21 cellular contexts compared by ENCODE assay signal in genomic region chr2:84534225-84534624, GRCh38. TPM values are rescaled to one million over a fixed set of nuclear protein-coding genes. Genes with fewer than 3 reads are reported as not detected.
DNase-seq lines count a peak whose midpoint lies in the region; ATAC-seq and TF ChIP-seq lines count a peak whose summit lies in the region.
"Had no signal": no experiment of that assay in that cellular context is flagged by ENCODE, and none has a peak within 500 bp of the region (broad histone marks: within the 10 kb centered on the region; RNA-seq: fewer than 3 reads in every experiment).

No MANE protein-coding gene starts in this region.

- H4K20me1 ChIP-seq in GM23338 (replicated peaks; ENCODE audit: insufficient read depth), result no peaks in the 10 kb centered on the region

- DNase-seq in GM23338 (ENCODE audit: low spot score), result peak; percentile 3
- DNase-seq in T-helper 17 cell, result no peak
- DNase-seq in endothelial cell (ENCODE audit: low spot score), result no peak
- no peak for DNase-seq in OCI-M2 (lab: John Stamatoyannopoulos, UW; ENCODE audit: unreplicated experiment)
- no peak for DNase-seq in nephron progenitor cell
- DNase-seq: ACHN; BE2C; C1 segment of cervical spinal cord; Calu3; CD4-positive, CD25-positive, alpha-beta regulatory T cell; DMS 273 treated with DMSO at 0.1 percent for 48 hours; DMS53; DND-41; EL; HCEC 1CT; Karpas-422; KBM-7 had no signal

- H3K36me3 Mint-ChIP-seq in GM23338 (ENCODE audit: low read depth) (no peaks in the 10 kb centered on the region), T-helper 17 cell (ENCODE audit: low read depth) (peaks cover 2% of the 10 kb centered on the region), endothelial cell (ENCODE audit: low read depth, unreplicated experiment) (no peaks in the 10 kb centered on the region), nephron progenitor cell (ENCODE audit: low read depth) (no peaks in the 10 kb centered on the region)
- H3K36me3 Mint-ChIP-seq: IgD-negative memory B cell had no signal

- H3K9me3 Mint-ChIP-seq in GM23338 (no peaks in the 10 kb centered on the region), endothelial cell (ENCODE audit: unreplicated experiment) (no peaks in the 10 kb centered on the region), nephron progenitor cell (no peaks in the 10 kb centered on the region)
- H3K9me3 Mint-ChIP-seq: CD4-positive, CD25-positive, alpha-beta regulatory T cell; IgD-negative memory B cell had no signal

- H3K4me3 Mint-ChIP-seq in GM23338, result no peak overlapping the region
- H3K4me3 Mint-ChIP-seq in T-helper 17 cell, result no peak overlapping the region
- H3K4me3 Mint-ChIP-seq in endothelial cell (ENCODE audit: unreplicated experiment), result no peak overlapping the region
- H3K4me3 Mint-ChIP-seq in nephron progenitor cell, result no peak overlapping the region
- H3K4me3 Mint-ChIP-seq: CD4-positive, CD25-positive, alpha-beta regulatory T cell; IgD-negative memory B cell had no signal

- H3K27ac ChIP-seq in GM23338 (ENCODE audit: low read depth), result no peak overlapping the region

- no peak overlapping the region for H3K4me3 ChIP-seq in GM23338
- H3K4me3 ChIP-seq: GM12878 had no signal

- TF ChIP-seq CTCF in GM23338 (conservative IDR thresholded peaks at IDR 0.05; ENCODE audit: low read depth in 2 of 2), result no peak
- no peak for TF ChIP-seq CTCF in endothelial cell (IDR thresholded peaks at IDR 0.05; ENCODE audit: unreplicated experiment)
- TF ChIP-seq CTCF in nephron progenitor cell (IDR thresholded peaks at IDR 0.05), result no peak

- no peaks in the 10 kb centered on the region for H3K79me2 ChIP-seq in GM23338 (replicated peaks; ENCODE audit: insufficient read depth)

- peaks cover 3% of the 10 kb centered on the region; the same call in 1 of the 2 replicates for H3K4me1 ChIP-seq in GM23338 (ENCODE audit: insufficient read depth)
- H3K4me1 ChIP-seq: BE2C had no signal

- no peaks in the 10 kb centered on the region for H3F3A ChIP-seq in GM23338 (replicated peaks; ENCODE audit: low read depth)

- peak; percentile 44; the same call in 1 of the 3 replicates for ATAC-seq in GM23338
- peak; percentile 36 for ATAC-seq in T-helper 17 cell
- ATAC-seq in GM21786 (IDR thresholded peaks at IDR 0.05; ENCODE audit: unreplicated experiment), result no peak
- ATAC-seq in GM21447 (IDR thresholded peaks at IDR 0.05; ENCODE audit: unreplicated experiment), result no peak
- ATAC-seq: GM12878 had no signal

- H3K36me3 ChIP-seq in GM23338 (ENCODE audit: insufficient read depth), result no peaks in the 10 kb centered on the region
- H3K36me3 ChIP-seq: BE2C had no signal

- H3K27me3 ChIP-seq in GM23338 (ENCODE audit: insufficient read depth), result no peaks in the 10 kb centered on the region
- H3K27me3 ChIP-seq: BE2C had no signal

- no peaks in the 10 kb centered on the region for H3K9me2 ChIP-seq in GM23338 (ENCODE audit: insufficient read depth)

- H2AFZ ChIP-seq in GM23338, result no peak overlapping the region

- peaks cover 17% of the 10 kb centered on the region; the same call in 2 of the 3 replicates for H3K4me1 Mint-ChIP-seq in GM23338
- peaks cover 10% of the 10 kb centered on the region for H3K4me1 Mint-ChIP-seq in T-helper 17 cell
- peaks cover 32% of the 10 kb centered on the region for H3K4me1 Mint-ChIP-seq in endothelial cell (ENCODE audit: unreplicated experiment)
- no peaks in the 10 kb centered on the region for H3K4me1 Mint-ChIP-seq in nephron progenitor cell
- H3K4me1 Mint-ChIP-seq: IgD-negative memory B cell had no signal

- H3K27me3 Mint-ChIP-seq in GM23338 (ENCODE audit: insufficient read depth, low read depth, poor library complexity), result peaks cover 2% of the 10 kb centered on the region
- H3K27me3 Mint-ChIP-seq in T-helper 17 cell, result no peaks in the 10 kb centered on the region
- H3K27me3 Mint-ChIP-seq in endothelial cell (ENCODE audit: unreplicated experiment), result no peaks in the 10 kb centered on the region
- no peaks in the 10 kb centered on the region for H3K27me3 Mint-ChIP-seq in nephron progenitor cell (ENCODE audit: low read depth, poor library complexity)
- H3K27me3 Mint-ChIP-seq: CD4-positive, CD25-positive, alpha-beta regulatory T cell had no signal

- H3K4me2 ChIP-seq in GM23338, result no peak overlapping the region

- H3K27ac Mint-ChIP-seq in GM23338 (no peak overlapping the region; the same call in 1 of the 2 replicates), T-helper 17 cell (no peak overlapping the region), endothelial cell (ENCODE audit: unreplicated experiment) (peak overlapping the region; percentile 94), nephron progenitor cell (no peak overlapping the region)
- H3K27ac Mint-ChIP-seq: CD4-positive, CD25-positive, alpha-beta regulatory T cell; IgD-negative memory B cell had no signal

- H3K9me3 ChIP-seq in T-helper 17 cell (ENCODE audit: control insufficient read depth, low read length, poor library complexity, severe bottlenecking), result no peaks in the 10 kb centered on the region
- H3K9me3 ChIP-seq: BE2C had no signal

TF ChIP-seq in GM23338, 12 proteins besides CTCF, POLR2A, EP300 and RAD21 (continues in another document):
- no peak for TF ChIP-seq CREB1 (CRISPR knock-in tag; IDR thresholded peaks at IDR 0.05; ENCODE audit: low read depth)
- TF ChIP-seq EZH2 (IDR thresholded peaks at IDR 0.05; ENCODE audit: low read depth, unreplicated experiment), result no peak
- no peak for TF ChIP-seq JUNB (IDR thresholded peaks at IDR 0.05; ENCODE audit: unreplicated experiment)
- TF ChIP-seq ZNF114 (CRISPR knock-in tag; IDR thresholded peaks at IDR 0.05), result no peak
- TF ChIP-seq EZH2phosphoT487 (IDR thresholded peaks at IDR 0.05; ENCODE audit: unreplicated experiment), result no peak
- TF ChIP-seq ZNF331 (CRISPR knock-in tag; IDR thresholded peaks at IDR 0.05; ENCODE audit: low read depth), result no peak
- TF ChIP-seq STAT1 (IDR thresholded peaks at IDR 0.05; ENCODE audit: unreplicated experiment), result no peak
- TF ChIP-seq NANOG (IDR thresholded peaks at IDR 0.05; ENCODE audit: borderline replicate concordance), result no peak
- TF ChIP-seq POLR2AphosphoS5 (IDR thresholded peaks at IDR 0.05; ENCODE audit: low read depth), result no peak
- TF ChIP-seq ZNF462 (CRISPR knock-in tag; IDR thresholded peaks at IDR 0.05), result no peak

RNA-seq across cellular contexts. Expression of gene DNAH6, which starts 17.9 kb away (rescaled TPM):
- 0.16 and 0.31 TPM in 2 replicates for total RNA-seq in GM23338 (2014; rRNA removed; shearing (Covaris generic))
- polyA plus RNA-seq in GM23338 (2016; fragmentation: Nextera tagmentation; extraction: Ambion mirVana), result 0.27 and 0.61 TPM in 2 replicates
- total RNA-seq in T-helper 17 cell (1 to 10 TPM in 1 of 2 donors, under 1 TPM in 1; 0.52 to 1.0 TPM), endothelial cell (ENCODE audit: unreplicated experiment) (7.8 TPM)

Comparison
In these comparisons a context has a peak if more than half of its experiments do, and no peak if none do; other contexts are left out.
1. ATAC-seq: peak in GM23338 (single experiment) and T-helper 17 cell (single experiment); none in GM21786 (single experiment) and GM21447 (single experiment).